1 cellular context compared by ENCODE assay signal in the genomic region with DNA sequence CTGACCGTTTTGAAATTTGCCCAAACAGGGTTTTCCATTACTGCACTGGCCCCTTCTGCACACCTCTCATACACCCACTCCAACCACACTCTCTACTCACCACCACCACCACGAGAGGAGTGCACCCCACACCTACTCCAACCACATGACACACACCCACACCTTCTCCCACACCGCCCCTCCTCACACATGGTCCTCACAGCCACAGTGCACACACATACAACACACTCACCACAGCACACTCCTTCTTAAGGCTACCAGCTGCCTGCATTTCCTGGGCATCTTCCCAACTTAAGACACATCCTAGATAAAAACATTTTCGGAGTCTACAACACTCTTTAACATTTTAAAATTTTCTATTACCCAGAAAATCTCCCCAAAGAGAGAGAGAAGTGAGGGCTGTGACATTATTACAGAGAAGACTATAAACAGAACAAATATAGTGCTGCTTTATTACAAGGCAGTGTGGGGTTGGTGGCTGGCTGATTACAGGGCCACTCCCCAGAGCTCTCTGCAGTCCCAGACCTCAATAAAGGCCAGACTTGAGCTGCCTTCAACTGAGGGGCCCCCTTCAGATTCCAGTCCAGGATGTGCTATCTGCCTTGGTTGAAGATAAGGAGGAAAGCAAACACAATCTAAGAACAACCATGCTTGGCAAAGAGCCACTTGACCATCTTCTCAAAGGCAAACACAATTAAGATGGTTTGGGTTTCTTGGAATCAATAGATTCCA.
TF ChIP-seq lines count a peak whose summit lies in the region.

No MANE protein-coding gene starts in this region.

TF ChIP-seq in HCT116, 20 proteins besides CTCF, POLR2A, EP300 and RAD21 (continued from another document):
- no peak for TF ChIP-seq TCF7L2 (IDR thresholded peaks at IDR 0.05; ENCODE audit: borderline replicate concordance, extremely low read depth, insufficient read depth, insufficient read length)
- TF ChIP-seq, protein P1, sequence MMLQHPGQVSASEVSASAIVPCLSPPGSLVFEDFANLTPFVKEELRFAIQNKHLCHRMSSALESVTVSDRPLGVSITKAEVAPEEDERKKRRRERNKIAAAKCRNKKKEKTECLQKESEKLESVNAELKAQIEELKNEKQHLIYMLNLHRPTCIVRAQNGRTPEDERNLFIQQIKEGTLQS (IDR thresholded peaks at IDR 0.05) = no peak
- TF ChIP-seq SP1 (IDR thresholded peaks at IDR 0.05; ENCODE audit: low read depth) = no peak
- TF ChIP-seq ZNF274 (IDR thresholded peaks at IDR 0.05; ENCODE audit: low read depth, low read length) = no peak
- TF ChIP-seq ZFX (IDR thresholded peaks at IDR 0.05) = no peak
- no peak for TF ChIP-seq EZH2phosphoT487 (IDR thresholded peaks at IDR 0.05; ENCODE audit: borderline replicate concordance)
- no peak for TF ChIP-seq POLR2AphosphoS5 (IDR thresholded peaks at IDR 0.05; ENCODE audit: low read depth, low read length)
- TF ChIP-seq SIN3A (IDR thresholded peaks at IDR 0.05; ENCODE audit: low read depth) = no peak
- no peak for TF ChIP-seq EZH2 (IDR thresholded peaks at IDR 0.05)
- no peak for TF ChIP-seq SRF (IDR thresholded peaks at IDR 0.05; ENCODE audit: low read depth)
